7 cellular contexts compared by ENCODE assay signal in the genomic region with DNA sequence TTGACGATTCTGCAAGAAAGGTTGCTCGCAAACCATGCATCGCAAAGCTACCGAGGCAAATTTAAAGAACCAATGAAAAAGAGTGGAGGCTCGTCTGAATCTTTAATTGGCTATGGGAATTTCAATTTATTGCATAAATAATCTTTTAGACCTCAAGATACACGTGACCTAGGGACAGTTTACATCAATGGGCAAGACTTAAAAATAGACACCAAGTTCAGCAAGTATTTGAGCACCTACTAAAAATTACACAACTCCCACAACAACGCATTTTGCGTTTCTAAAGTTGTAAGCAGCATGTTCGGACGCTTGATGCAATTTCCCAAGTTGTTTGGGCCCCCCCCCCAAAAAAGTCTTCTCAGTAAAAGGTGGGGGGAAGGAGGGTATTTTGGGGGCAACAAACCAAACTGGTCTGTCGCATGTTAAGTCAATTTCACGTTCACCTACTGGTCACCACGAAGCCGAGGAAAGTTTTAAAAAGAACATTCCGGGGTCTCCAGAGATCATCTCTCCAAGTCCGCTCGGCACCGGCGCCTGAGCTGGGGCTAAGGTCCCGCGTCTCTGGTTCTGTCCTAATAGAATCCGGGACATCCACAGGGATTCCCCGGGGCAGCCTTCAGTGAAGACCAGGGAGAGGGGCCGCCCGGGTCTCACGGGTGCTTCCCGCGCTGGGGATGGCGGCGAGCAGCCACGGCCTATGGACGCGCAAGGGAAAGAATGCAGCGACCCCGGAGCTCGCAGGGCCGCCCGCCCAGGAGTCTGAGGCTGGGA. TPM values are rescaled to one million over a fixed set of nuclear protein-coding genes. Genes with fewer than 3 reads are reported as not detected.
DNase-seq lines count a peak whose midpoint lies in the region; ATAC-seq and TF ChIP-seq lines count a peak whose summit lies in the region.

No MANE protein-coding gene starts in this region.

- peak overlapping the region; percentile 78 to 95 (median 90) for H3K4me3 ChIP-seq in transverse colon

- in situ Hi-C loops in transverse colon (cut with MboI; ENCODE audit: low pct_ligation_motif_present in 1 of 4, low pct_unique_long_range_greater_than_20kb in 1 of 4, low sequenced_read_pairs in 3 of 4) = no loop called here

- peaks cover 33 to 69% (median 64%) of the 10 kb centered on the region in 4 donors for H3K4me1 ChIP-seq in transverse colon

- ATAC-seq in GM18502 (IDR thresholded peaks at IDR 0.05; ENCODE audit: poor library complexity, unreplicated experiment) = peak; percentile 1
- peak; percentile 1 for ATAC-seq in HG02840 (IDR thresholded peaks at IDR 0.05; ENCODE audit: low FRiP score, unreplicated experiment)

- DNase-seq in RPMI7951 (ENCODE audit: low read depth) (peak; percentile 64), medulla oblongata (ENCODE audit: extremely low spot score) (peak; percentile 48), transverse colon (no peak), 8988T (no peak)

- intact Hi-C loops in transverse colon (cut with DNase I; ENCODE audit: low total_unique reads) = no loop called here

- H3K27ac ChIP-seq in cingulate gyrus (ENCODE audit: low read depth, low read length) (peak overlapping the region; percentile 97), transverse colon (peak overlapping the region; percentile 97 to 100 (median 99))

- H3K27me3 ChIP-seq in transverse colon = no peaks in the 10 kb centered on the region

- 0% methylated on average over 5 to 38 of the region's 38 CpGs for WGBS in transverse colon (ENCODE audit: low coverage in 1 of 2), 2 donors

- TF ChIP-seq EP300 in transverse colon (IDR thresholded peaks at IDR 0.05; ENCODE audit: low read depth) = no peak

- H3K9me3 ChIP-seq in transverse colon = no peaks in the 10 kb centered on the region

- no peaks in the 10 kb centered on the region for H3K36me3 ChIP-seq in transverse colon

- TF ChIP-seq CTCF in transverse colon (IDR thresholded peaks at IDR 0.05) = no peak

- TF ChIP-seq POLR2A in transverse colon (IDR thresholded peaks at IDR 0.05) = no peak

RNA-seq across cellular contexts. Expression of a gene that starts 0.8 kb away (rescaled TPM):
- 187 and 228 TPM in 2 replicates for total RNA-seq in RPMI7951 (2014; rRNA removed; shearing (Covaris generic))
- total RNA-seq in transverse colon = 100 to 1,000 TPM in 2 of 4 donors, 10 to 100 TPM in 2; 91.9 to 160 (median 122) TPM

RNA-seq across cellular contexts. Expression of a gene that starts 1.0 kb away (rescaled TPM):
- 25.6 and 26.0 TPM in 2 replicates for total RNA-seq in RPMI7951 (2014; rRNA removed; shearing (Covaris generic))
- total RNA-seq in transverse colon = 10 to 100 TPM in 3 of 4 donors, 1 to 10 TPM in 1; 4.1 to 18.8 (median 14.3) TPM

Comparison
In these comparisons a context has a peak if more than half of its experiments do, and no peak if none do; other contexts are left out.
1. DNase-seq: peak in RPMI7951 (single experiment) and medulla oblongata (single experiment); none in transverse colon (single experiment) and 8988T (single experiment).